Comparison of ENCODE assay signal across 22 cellular contexts in genomic region chr19:38457690-38458405, GRCh38. TPM values are rescaled to one million over a fixed set of nuclear protein-coding genes. Genes with fewer than 3 reads are reported as not detected.
DNase-seq lines count a peak whose midpoint lies in the region; ATAC-seq and TF ChIP-seq lines count a peak whose summit lies in the region.
"Had no signal": no experiment of that assay in that cellular context is flagged by ENCODE, and none has a peak within 500 bp of the region (broad histone marks: within the 10 kb centered on the region; RNA-seq: fewer than 3 reads in every experiment).

No MANE protein-coding gene starts in this region.

- no peak for TF ChIP-seq POLR2A in gastrocnemius medialis (IDR thresholded peaks at IDR 0.05)

- no peak for DNase-seq in chondrocyte (ENCODE audit: low spot score)
- no peak for DNase-seq in gastrocnemius medialis
- no peak for DNase-seq in upper lobe of right lung
- DNase-seq in activated effector memory CD4-positive, alpha-beta T cell treated with anti-CD3 and anti-CD28 coated beads, Interleukin-2, amount 50 U/mL, for 16 hours = no peak
- DNase-seq in NCI-H1694 treated with DMSO at 0.1 percent for 48 hours (lab: John Stamatoyannopoulos, UW) = no peak
- no peak for DNase-seq in D341Med (ENCODE audit: low spot score)
- DNase-seq: Caco-2; CD4-positive, CD25-positive, alpha-beta regulatory T cell; CD8-positive, alpha-beta T cell; DMS 273 treated with DMSO at 0.1 percent for 48 hours; DMS79; EL; GDM1; H9; HFFc6 had no signal

- H3K4me1 Mint-ChIP-seq in chondrocyte (ENCODE audit: low read depth) = no peaks in the 10 kb centered on the region
- H3K4me1 Mint-ChIP-seq: B cell had no signal

- H3K27me3 ChIP-seq in gastrocnemius medialis (no peaks in the 10 kb centered on the region), upper lobe of right lung (no peaks in the 10 kb centered on the region)
- H3K27me3 ChIP-seq: BLaER1 had no signal

- H3K36me3 Mint-ChIP-seq in chondrocyte (ENCODE audit: low read depth) = peaks cover 1% of the 10 kb centered on the region
- H3K36me3 Mint-ChIP-seq: CD8-positive, alpha-beta T cell had no signal

- no peak overlapping the region for H3K4me3 ChIP-seq in gastrocnemius medialis
- H3K4me3 ChIP-seq in upper lobe of right lung = no peak overlapping the region
- H3K4me3 ChIP-seq: BLaER1, GM23338 had no signal

- peak overlapping the region; percentile 67 for H3K27ac Mint-ChIP-seq in chondrocyte (ENCODE audit: unreplicated experiment)
- H3K27ac Mint-ChIP-seq: B cell; CD4-positive, CD25-positive, alpha-beta regulatory T cell; CD8-positive, alpha-beta T cell; GM23338; H9; HFFc6 had no signal

- H3K9me3 Mint-ChIP-seq in chondrocyte (ENCODE audit: low read depth) = no peaks in the 10 kb centered on the region
- H3K9me3 Mint-ChIP-seq: CD8-positive, alpha-beta T cell; GM23338; H9 had no signal

- peaks cover 10% of the 10 kb centered on the region for H3K27me3 Mint-ChIP-seq in chondrocyte (ENCODE audit: low read depth)
- H3K27me3 Mint-ChIP-seq: CD4-positive, CD25-positive, alpha-beta regulatory T cell had no signal

- H3K36me3 ChIP-seq in gastrocnemius medialis (peaks cover 0 to 88% of the 10 kb centered on the region in 2 donors), upper lobe of right lung (no peaks in the 10 kb centered on the region)
- H3K36me3 ChIP-seq: BLaER1 had no signal

- H3K4me3 Mint-ChIP-seq in chondrocyte (ENCODE audit: unreplicated experiment) = no peak overlapping the region
- H3K4me3 Mint-ChIP-seq: B cell; CD4-positive, CD25-positive, alpha-beta regulatory T cell; CD8-positive, alpha-beta T cell; GM23338; H9; HFFc6 had no signal

- intact Hi-C loops in gastrocnemius medialis (cut with DNase I; ENCODE audit: low total_unique reads) = loop anchor here (10.0 kb wide), 1 partner anchor 53 kb away; the partner anchor contains the start of gene FAM98C
- intact Hi-C loops in upper lobe of right lung (cut with DNase I) = no loop called here

- ATAC-seq in gastrocnemius medialis (no peak), upper lobe of right lung (peak; percentile 17)
- ATAC-seq: CD8-positive, alpha-beta T cell; GM23338; HCT116 had no signal

- H3K4me1 ChIP-seq in gastrocnemius medialis (no peaks in the 10 kb centered on the region), upper lobe of right lung (no peaks in the 10 kb centered on the region)
- H3K4me1 ChIP-seq: BLaER1, Caco-2 had no signal

- TF ChIP-seq CTCF in chondrocyte (IDR thresholded peaks at IDR 0.05) = no peak
- TF ChIP-seq CTCF in gastrocnemius medialis (IDR thresholded peaks at IDR 0.05 in 4 of 5, conservative IDR thresholded peaks at IDR 0.05 in 1 of 5) = no peak
- TF ChIP-seq CTCF in upper lobe of right lung (IDR thresholded peaks at IDR 0.05) = no peak

- H3K9me3 ChIP-seq in gastrocnemius medialis = no peaks in the 10 kb centered on the region
- no peaks in the 10 kb centered on the region for H3K9me3 ChIP-seq in upper lobe of right lung
- H3K9me3 ChIP-seq: BLaER1, Caco-2 had no signal

- peak overlapping the region; percentile 21 to 69 (median 59) for H3K27ac ChIP-seq in gastrocnemius medialis
- H3K27ac ChIP-seq in upper lobe of right lung = no peak overlapping the region
- H3K27ac ChIP-seq: BLaER1, C4-2B had no signal

- in situ Hi-C loops in gastrocnemius medialis (cut with MboI; ENCODE audit: low sequenced_read_pairs in 4 of 4) = no loop called here

RNA-seq across cellular contexts. Expression of gene RYR1, which starts 24.4 kb away (rescaled TPM):
- total RNA-seq in chondrocyte = 0.02 to 0.32 TPM (median 0.26 TPM) in 3 replicates
- total RNA-seq in gastrocnemius medialis = 100 to 1,000 TPM; 607 to 831 (median 724) TPM
- total RNA-seq in upper lobe of right lung = 6.5 TPM
- total RNA-seq: A172, H4, HFFc6 had no signal

RNA-seq across cellular contexts. Expression of gene RASGRP4, which starts 31.8 kb away (rescaled TPM):
- not detected in 3 replicates for total RNA-seq in chondrocyte
- total RNA-seq in gastrocnemius medialis = 1 to 10 TPM in 2 of 4 donors, under 1 TPM in 2; 0.61 to 2.2 (median 0.94) TPM
- total RNA-seq in upper lobe of right lung = 7.6 TPM
- total RNA-seq: A172; Caco-2; CD8-positive, alpha-beta T cell; HFFc6 had no signal

RNA-seq across cellular contexts. Expression of gene FAM98C, which starts 55.0 kb away (rescaled TPM):
- total RNA-seq in chondrocyte (15.5 to 16.5 TPM (median 16.0 TPM) in 3 replicates), gastrocnemius medialis (10 to 100 TPM in 1 of 4 donors, 1 to 10 TPM in 3; 1.9 to 17.4 (median 3.3) TPM), upper lobe of right lung (16.2 TPM)

Comparison
In these comparisons a context has a peak if more than half of its experiments do, and no peak if none do; other contexts are left out.
1. RNA of gene RYR1, which starts 24.4 kb away (total RNA-seq): 607 to 831 TPM in gastrocnemius medialis; 6.5 TPM in upper lobe of right lung (single experiment) and 0.02 to 0.32 TPM in chondrocyte; every median in the first group is over 10 times any median in the second.